In genomic region chr17:27832851-27833250, GRCh38 we compare ENCODE assay signal across 7 cellular contexts. TPM values are rescaled to one million over a fixed set of nuclear protein-coding genes. Genes with fewer than 3 reads are reported as not detected.
"Had no signal": no experiment of that assay in that cellular context is flagged by ENCODE, and none has a peak within 500 bp of the region (broad histone marks: within the 10 kb centered on the region; RNA-seq: fewer than 3 reads in every experiment).

No MANE protein-coding gene starts in this region.

- DNase-seq: IMR-90, KBM-7, KG1 had no signal

- H3K4me2 ChIP-seq: KMS-11 had no signal

- H3K4me3 ChIP-seq: K562 had no signal

- H3K27ac ChIP-seq: HL-60, KMS-11 had no signal

- ATAC-seq: HepG2, K562 had no signal

- H3K9ac ChIP-seq: KMS-11 had no signal

RNA-seq across cellular contexts. Expression of gene NOS2, which starts 32.5 kb away (rescaled TPM):
- polyA plus RNA-seq: HepG2, IMR-90, K562 had no signal
